ENCODE assay signal across 35 cellular contexts in genomic region chr21:44617071-44617501, GRCh38. TPM values are rescaled to one million over a fixed set of nuclear protein-coding genes. Genes with fewer than 3 reads are reported as not detected.
A peak's percentile ranks its signal among the peaks of the same experiment; 100 is the strongest.
DNase-seq lines count a peak whose midpoint lies in the region; ATAC-seq and TF ChIP-seq lines count a peak whose summit lies in the region.
"Had no signal": no experiment of that assay in that cellular context is flagged by ENCODE, and none has a peak within 500 bp of the region (broad histone marks: within the 10 kb centered on the region; RNA-seq: fewer than 3 reads in every experiment).

No MANE protein-coding gene starts in this region.

- H3K9ac ChIP-seq in BLaER1 treated with 17β-estradiol and CSF1 and Interleukin-3, amounts not matched to agents 10 nM and 100 nM, result no peak overlapping the region

- H3K4me3 ChIP-seq in BLaER1 treated with 17β-estradiol and CSF1 and Interleukin-3, amounts not matched to agents 10 nM and 100 nM, result no peak overlapping the region
- H3K4me3 ChIP-seq in CD8-positive, alpha-beta memory T cell (ENCODE audit: low read length), result no peak overlapping the region
- H3K4me3 ChIP-seq in naive thymus-derived CD4-positive, alpha-beta T cell (ENCODE audit: low read length), result no peak overlapping the region
- H3K4me3 ChIP-seq: gastroesophageal sphincter, left lung, Peyer's patch, smooth muscle cell, stomach, tibial artery had no signal

- DNase-seq in CD8-positive, alpha-beta memory T cell, result no peak
- DNase-seq in WTC11 (ENCODE audit: low spot score) (peak; percentile 48), sciatic nerve (ENCODE audit: low spot score) (no peak), superior temporal gyrus (ENCODE audit: extremely low spot score) (no peak), NCI-H2227 treated with DMSO at 0.1 percent for 48 hours (lab: John Stamatoyannopoulos, UW) (no peak)
- no peak for DNase-seq in naive thymus-derived CD4-positive, alpha-beta T cell
- DNase-seq: ACHN; activated CD4-positive, alpha-beta T cell treated with anti-CD3 and anti-CD28 coated beads, Interleukin-2, amount 50 U/mL, for 48 hours; activated CD4-positive, CD25-positive, alpha-beta regulatory T cell; activated CD8-positive, alpha-beta memory T cell treated with anti-CD3 and anti-CD28 coated beads, Interleukin-2, amount 50 U/mL, for 48 hours; Calu3; dermis blood vessel endothelial cell; hippocampal formation; naive B cell; NCI-H1048; NCI-H1694; NCI-H526 treated with DMSO at 0.1 percent for 48 hours; Peyer's patch; SIG-M5; stimulated activated CD4-positive, alpha-beta T cell treated with anti-CD3 and anti-CD28 coated beads, Interleukin-1b, Interleukin-23, amount 100 ng/mL, for 48 hours; stimulated activated CD8-positive, alpha-beta memory T cell treated with anti-CD3 and anti-CD28 coated beads, Interleukin-4, amount 100 ng/mL, for 48 hours; stomach; tibial artery had no signal

- H3K36me3 ChIP-seq in BLaER1 treated with 17β-estradiol and CSF1 and Interleukin-3, amounts not matched to agents 10 nM and 100 nM, result no peaks in the 10 kb centered on the region
- no peaks in the 10 kb centered on the region for H3K36me3 ChIP-seq in CD8-positive, alpha-beta memory T cell (ENCODE audit: insufficient read depth, low read length)
- H3K36me3 ChIP-seq in naive thymus-derived CD4-positive, alpha-beta T cell (ENCODE audit: control insufficient read depth in 2 of 3, insufficient read depth in 3 of 3, low read length in 3 of 3), result no peaks in the 10 kb centered on the region
- H3K36me3 ChIP-seq: gastroesophageal sphincter, left lung, Peyer's patch, stomach, tibial artery had no signal

- peak overlapping the region in 5 of 8 donors; percentile 33 to 83 (median 39) for H3K27ac Mint-ChIP-seq in CD8-positive, alpha-beta memory T cell
- no peak overlapping the region for H3K27ac Mint-ChIP-seq in WTC11
- peak overlapping the region in 7 of 9 donors; percentile 5 to 96 (median 93) for H3K27ac Mint-ChIP-seq in naive thymus-derived CD4-positive, alpha-beta T cell
- H3K27ac Mint-ChIP-seq: mesothelial cell of epicardium had no signal

- peak overlapping the region in 8 of 11 experiments; percentile 50 to 77 (median 72); a peak in 11 of 22 replicates for H3K4me2 ChIP-seq in BLaER1 treated with 17β-estradiol and CSF1 and Interleukin-3, amounts not matched to agents 10 nM and 100 nM
- H3K4me2 ChIP-seq: smooth muscle cell had no signal

- no peak overlapping the region for H3K27ac ChIP-seq in BLaER1 treated with 17β-estradiol and CSF1 and Interleukin-3, amounts not matched to agents 10 nM and 100 nM
- no peak overlapping the region for H3K27ac ChIP-seq in CD8-positive, alpha-beta memory T cell (ENCODE audit: low read depth, low read length)
- no peak overlapping the region for H3K27ac ChIP-seq in naive thymus-derived CD4-positive, alpha-beta T cell (ENCODE audit: low read depth, low read length)
- H3K27ac ChIP-seq: gastroesophageal sphincter, left lung, Peyer's patch, stomach, tibial artery had no signal

- peaks cover 42 to 59% (median 54%) of the 10 kb centered on the region in 3 donors for H3K4me1 Mint-ChIP-seq in CD8-positive, alpha-beta memory T cell
- peaks cover 31% of the 10 kb centered on the region for H3K4me1 Mint-ChIP-seq in WTC11
- H3K4me1 Mint-ChIP-seq in naive thymus-derived CD4-positive, alpha-beta T cell, result peaks cover 20 to 71% (median 60%) of the 10 kb centered on the region in 7 donors
- H3K4me1 Mint-ChIP-seq: mesothelial cell of epicardium had no signal

- CTCF ChIA-PET in CD8-positive, alpha-beta memory T cell (lab: Charles Lee), result interaction anchor here (3.1 kb wide), 1 partner anchor 107 kb away, joined by 14 read pairs; no protein-coding TSS in a partner anchor
- CTCF ChIA-PET in WTC11 (lab: Charles Lee), result interaction anchor here (0.6 to 3.6 kb wide), 5 partner anchors 106 to 276 kb away, joined by 4 to 16 read pairs (median 4); no protein-coding TSS in a partner anchor
- CTCF ChIA-PET in naive thymus-derived CD4-positive, alpha-beta T cell (lab: Charles Lee), result interaction anchor here (1.0 to 2.5 kb wide), 2 partner anchors 41 to 99 kb away, joined by 4 to 9 read pairs; partner anchors contain the start of gene KRTAP12-3

- peaks cover 34 to 54% (median 46%) of the 10 kb centered on the region in 10 experiments for H3K4me1 ChIP-seq in BLaER1 treated with 17β-estradiol and CSF1 and Interleukin-3, amounts not matched to agents 10 nM and 100 nM
- peaks cover 47% of the 10 kb centered on the region for H3K4me1 ChIP-seq in CD8-positive, alpha-beta memory T cell (ENCODE audit: insufficient read depth, low read length)
- H3K4me1 ChIP-seq in naive thymus-derived CD4-positive, alpha-beta T cell (ENCODE audit: control insufficient read depth in 2 of 2, insufficient read depth in 2 of 2, low read length in 2 of 2), result peaks cover 37 to 45% of the 10 kb centered on the region in 2 donors
- H3K4me1 ChIP-seq: gastroesophageal sphincter, left lung, Peyer's patch, stomach, tibial artery had no signal

- POLR2A ChIA-PET in CD8-positive, alpha-beta memory T cell (lab: Charles Lee), result no interaction called here
- POLR2A ChIA-PET in WTC11 (lab: Charles Lee), result no interaction called here
- POLR2A ChIA-PET in naive thymus-derived CD4-positive, alpha-beta T cell (lab: Charles Lee), result interaction anchor here (1.2 to 2.1 kb wide), 3 partner anchors 10 to 13 kb away, joined by 4 to 5 read pairs (median 4); partner anchors contain the start of gene KRTAP10-9

- H3K9me3 ChIP-seq in BLaER1 treated with 17β-estradiol and CSF1 and Interleukin-3, amounts not matched to agents 10 nM and 100 nM (replicated peaks in 1 of 11), result peaks cover 8 to 27% (median 13%) of the 10 kb centered on the region in 11 experiments; a peak in 21 of 22 replicates
- no peaks in the 10 kb centered on the region for H3K9me3 ChIP-seq in CD8-positive, alpha-beta memory T cell (ENCODE audit: low read length)
- H3K9me3 ChIP-seq in naive thymus-derived CD4-positive, alpha-beta T cell (ENCODE audit: control insufficient read depth in 2 of 3, low read length in 3 of 3), result peaks cover 0 to 5% (median 0%) of the 10 kb centered on the region in 3 experiments

- no peak for TF ChIP-seq CTCF in WTC11 (IDR thresholded peaks at IDR 0.05)

- ATAC-seq in WTC11 (peak; percentile 77), sciatic nerve (no peak), HG03378 (IDR thresholded peaks at IDR 0.05; ENCODE audit: unreplicated experiment) (no peak)
- ATAC-seq in naive thymus-derived CD4-positive, alpha-beta T cell, result no peak
- ATAC-seq: gastroesophageal sphincter, left lung had no signal

- no peaks in the 10 kb centered on the region for H4K20me1 ChIP-seq in BLaER1 treated with 17β-estradiol and CSF1 and Interleukin-3, amounts not matched to agents 10 nM and 100 nM

- H3K27me3 Mint-ChIP-seq in CD8-positive, alpha-beta memory T cell, result peaks cover 0 to 2% of the 10 kb centered on the region in 2 donors
- H3K27me3 Mint-ChIP-seq in WTC11 (ENCODE audit: low read depth), result no peaks in the 10 kb centered on the region; the same call in 1 of the 2 replicates
- no peaks in the 10 kb centered on the region for H3K27me3 Mint-ChIP-seq in naive thymus-derived CD4-positive, alpha-beta T cell

- peaks cover 0 to 5% (median 0%) of the 10 kb centered on the region in 11 experiments; a peak in 3 of 22 replicates for H3K27me3 ChIP-seq in BLaER1 treated with 17β-estradiol and CSF1 and Interleukin-3, amounts not matched to agents 10 nM and 100 nM
- no peaks in the 10 kb centered on the region for H3K27me3 ChIP-seq in CD8-positive, alpha-beta memory T cell (ENCODE audit: insufficient read depth, low read length, poor library complexity, severe bottlenecking)
- no peaks in the 10 kb centered on the region for H3K27me3 ChIP-seq in naive thymus-derived CD4-positive, alpha-beta T cell (ENCODE audit: control insufficient read depth in 2 of 2, insufficient read depth in 2 of 2, low read length in 2 of 2)
- H3K27me3 ChIP-seq: Peyer's patch had no signal

- H3K36me3 Mint-ChIP-seq in CD8-positive, alpha-beta memory T cell, result peaks cover 10 to 25% (median 17%) of the 10 kb centered on the region in 3 donors
- H3K36me3 Mint-ChIP-seq in WTC11, result peaks cover 28% of the 10 kb centered on the region
- peaks cover 12 to 33% (median 21%) of the 10 kb centered on the region in 5 donors for H3K36me3 Mint-ChIP-seq in naive thymus-derived CD4-positive, alpha-beta T cell
- H3K36me3 Mint-ChIP-seq: IgD-negative memory B cell, mesothelial cell of epicardium had no signal

- peak overlapping the region in 2 of 7 donors; percentile 20 to 78 for H3K4me3 Mint-ChIP-seq in CD8-positive, alpha-beta memory T cell
- no peak overlapping the region for H3K4me3 Mint-ChIP-seq in WTC11
- H3K4me3 Mint-ChIP-seq in naive thymus-derived CD4-positive, alpha-beta T cell, result peak overlapping the region in 4 of 10 donors; percentile 14 to 86 (median 49)
- H3K4me3 Mint-ChIP-seq: mesothelial cell of epicardium had no signal

- peaks cover 18 to 27% (median 24%) of the 10 kb centered on the region in 5 donors for H3K9me3 Mint-ChIP-seq in CD8-positive, alpha-beta memory T cell
- peaks cover 33% of the 10 kb centered on the region for H3K9me3 Mint-ChIP-seq in WTC11
- H3K9me3 Mint-ChIP-seq in naive thymus-derived CD4-positive, alpha-beta T cell, result peaks cover 11 to 36% (median 21%) of the 10 kb centered on the region in 11 donors

- intact Hi-C loops in naive thymus-derived CD4-positive, alpha-beta T cell (cut with micrococcal nuclease), result loop anchor here in 1 of 2 donors (5.0 kb wide), 2 partner anchors 35 to 95 kb away; partner anchors contain the start of genes KRTAP10-5 and TSPEAR
- intact Hi-C loops in sciatic nerve (cut with DNase I), result no loop called here

RNA-seq across cellular contexts. Expression of gene KRTAP10-8, which starts 5.2 kb away (rescaled TPM):
- total RNA-seq in CD8-positive, alpha-beta memory T cell, result not detected
- not detected for polyA plus RNA-seq in CD8-positive, alpha-beta memory T cell
- total RNA-seq in WTC11 (2021) (not detected in 3 replicates), sciatic nerve (not detected)
- total RNA-seq in naive thymus-derived CD4-positive, alpha-beta T cell, result not detected
- not detected for polyA plus RNA-seq in naive thymus-derived CD4-positive, alpha-beta T cell
- total RNA-seq: astrocyte, Calu3, Daoy, dermis blood vessel endothelial cell, fibroblast of lung, gastroesophageal sphincter, left lung, mesothelial cell of epicardium, osteoblast, Peyer's patch, smooth muscle cell, stomach had no signal
- polyA plus RNA-seq: BJ, fibroblast of lung, IgD-negative memory B cell, smooth muscle cell, stomach had no signal

RNA-seq across cellular contexts. Expression of gene KRTAP10-9, which starts 9.8 kb away (rescaled TPM):
- total RNA-seq in CD8-positive, alpha-beta memory T cell, result not detected
- polyA plus RNA-seq in CD8-positive, alpha-beta memory T cell, result not detected
- total RNA-seq in WTC11 (2021) (not detected in 3 replicates), sciatic nerve (not detected)
- total RNA-seq in naive thymus-derived CD4-positive, alpha-beta T cell, result not detected
- polyA plus RNA-seq in naive thymus-derived CD4-positive, alpha-beta T cell, result not detected
- total RNA-seq: astrocyte, Calu3, Daoy, dermis blood vessel endothelial cell, fibroblast of lung, gastroesophageal sphincter, left lung, mesothelial cell of epicardium, osteoblast, Peyer's patch, smooth muscle cell, stomach had no signal
- polyA plus RNA-seq: BJ, fibroblast of lung, IgD-negative memory B cell, smooth muscle cell, stomach had no signal

RNA-seq across cellular contexts. Expression of gene KRTAP10-7, which starts 16.7 kb away (rescaled TPM):
- not detected for total RNA-seq in CD8-positive, alpha-beta memory T cell
- polyA plus RNA-seq in CD8-positive, alpha-beta memory T cell, result not detected
- not detected in 3 replicates for total RNA-seq in WTC11 (2021)
- not detected for total RNA-seq in naive thymus-derived CD4-positive, alpha-beta T cell
- not detected for polyA plus RNA-seq in naive thymus-derived CD4-positive, alpha-beta T cell
- total RNA-seq in sciatic nerve, result not detected
- total RNA-seq: astrocyte, Calu3, Daoy, dermis blood vessel endothelial cell, fibroblast of lung, gastroesophageal sphincter, left lung, mesothelial cell of epicardium, osteoblast, Peyer's patch, smooth muscle cell, stomach had no signal
- polyA plus RNA-seq: BJ, fibroblast of lung, IgD-negative memory B cell, smooth muscle cell, stomach had no signal

RNA-seq across cellular contexts. Expression of gene KRTAP10-10, which starts 20.1 kb away (rescaled TPM):
- total RNA-seq in CD8-positive, alpha-beta memory T cell, result not detected
- not detected for polyA plus RNA-seq in CD8-positive, alpha-beta memory T cell
- total RNA-seq in WTC11 (2021) (not detected in 3 replicates), sciatic nerve (not detected)
- total RNA-seq in naive thymus-derived CD4-positive, alpha-beta T cell, result not detected
- not detected for polyA plus RNA-seq in naive thymus-derived CD4-positive, alpha-beta T cell
- total RNA-seq: astrocyte, Calu3, Daoy, dermis blood vessel endothelial cell, fibroblast of lung, gastroesophageal sphincter, left lung, mesothelial cell of epicardium, osteoblast, Peyer's patch, smooth muscle cell, stomach had no signal
- polyA plus RNA-seq: BJ, fibroblast of lung, IgD-negative memory B cell, smooth muscle cell, stomach had no signal

RNA-seq across cellular contexts. Expression of gene KRTAP10-6, which starts 24.8 kb away (rescaled TPM):
- total RNA-seq in CD8-positive, alpha-beta memory T cell, result not detected
- not detected for polyA plus RNA-seq in CD8-positive, alpha-beta memory T cell
- total RNA-seq in WTC11 (2021), result 0.17 TPM in 1 of 3 replicates, not detected in the others
- total RNA-seq in naive thymus-derived CD4-positive, alpha-beta T cell, result not detected
- not detected for polyA plus RNA-seq in naive thymus-derived CD4-positive, alpha-beta T cell
- not detected for total RNA-seq in sciatic nerve
- total RNA-seq: astrocyte, Calu3, Daoy, dermis blood vessel endothelial cell, fibroblast of lung, gastroesophageal sphincter, left lung, mesothelial cell of epicardium, osteoblast, Peyer's patch, smooth muscle cell, stomach had no signal
- polyA plus RNA-seq: BJ, fibroblast of lung, IgD-negative memory B cell, stomach had no signal
